10 cellular contexts compared by ENCODE assay signal in genomic region chr2:43199492-43200481, GRCh38. TPM values are rescaled to one million over a fixed set of nuclear protein-coding genes. Genes with fewer than 3 reads are reported as not detected.
A peak's percentile ranks its signal among the peaks of the same experiment; 100 is the strongest.
DNase-seq lines count a peak whose midpoint lies in the region; ATAC-seq and TF ChIP-seq lines count a peak whose summit lies in the region.
"Had no signal": no experiment of that assay in that cellular context is flagged by ENCODE, and none has a peak within 500 bp of the region (broad histone marks: within the 10 kb centered on the region; RNA-seq: fewer than 3 reads in every experiment).

No MANE protein-coding gene starts in this region.

- no peaks in the 10 kb centered on the region for H3K27me3 Mint-ChIP-seq in progenitor cell of endocrine pancreas
- H3K27me3 Mint-ChIP-seq: effector memory CD8-positive, alpha-beta T cell had no signal

- H3K27ac ChIP-seq in hepatocyte, result peak overlapping the region; percentile 93
- H3K27ac ChIP-seq: C4-2B had no signal

- no peaks in the 10 kb centered on the region for H3K27me3 ChIP-seq in hepatocyte

- no peaks in the 10 kb centered on the region for H3K9me2 ChIP-seq in hepatocyte (replicated peaks; ENCODE audit: insufficient read depth)

- DNase-seq in Daoy (ENCODE audit: low read depth), result peak; percentile 80
- DNase-seq in NCI-H146 (lab: John Stamatoyannopoulos, UW), result peak; percentile 60
- DNase-seq in hepatocyte (ENCODE audit: low spot score), result peak; percentile 85
- DNase-seq in progenitor cell of endocrine pancreas (ENCODE audit: low spot score, unreplicated experiment), result no peak
- no peak for DNase-seq in NCI-H1105 treated with DMSO at 0.1 percent for 48 hours (lab: John Stamatoyannopoulos, UW)
- no peak for DNase-seq in NCI-H2227 (lab: John Stamatoyannopoulos, UW; ENCODE audit: unreplicated experiment)
- DNase-seq in cerebellar cortex (ENCODE audit: low spot score), result no peak
- DNase-seq: effector memory CD8-positive, alpha-beta T cell had no signal

- WGBS in hepatocyte (ENCODE audit: low lambda C conversion rate, missing lambda C conversion rate), result 75% methylated on average over 15 of the region's 16 CpGs

- H3K9me3 ChIP-seq in hepatocyte (ENCODE audit: low read depth), result no peaks in the 10 kb centered on the region

- no peaks in the 10 kb centered on the region for H3K79me2 ChIP-seq in hepatocyte

- H3K27ac Mint-ChIP-seq in progenitor cell of endocrine pancreas, result peak overlapping the region; percentile 45

- no peaks in the 10 kb centered on the region for H3K36me3 Mint-ChIP-seq in progenitor cell of endocrine pancreas (ENCODE audit: insufficient read depth)

- no peak overlapping the region for H3K4me3 Mint-ChIP-seq in progenitor cell of endocrine pancreas (ENCODE audit: low read depth)
- H3K4me3 Mint-ChIP-seq: effector memory CD8-positive, alpha-beta T cell had no signal

- no peak overlapping the region for H2AFZ ChIP-seq in hepatocyte

- H3K9me3 Mint-ChIP-seq in progenitor cell of endocrine pancreas (ENCODE audit: low read depth), result no peaks in the 10 kb centered on the region

- H4K20me1 ChIP-seq in hepatocyte (ENCODE audit: insufficient read depth, poor library complexity, severe bottlenecking), result no peaks in the 10 kb centered on the region

- no peak overlapping the region for H3K4me3 ChIP-seq in hepatocyte

- peaks cover 24% of the 10 kb centered on the region for H3K4me1 ChIP-seq in hepatocyte (ENCODE audit: insufficient read depth)

- ATAC-seq in HG03280 (IDR thresholded peaks at IDR 0.05; ENCODE audit: unreplicated experiment), result no peak
- ATAC-seq: effector memory CD8-positive, alpha-beta T cell had no signal

- peaks cover 14% of the 10 kb centered on the region for H3K4me1 Mint-ChIP-seq in progenitor cell of endocrine pancreas (ENCODE audit: low read depth)

- H3K36me3 ChIP-seq in hepatocyte (replicated peaks; ENCODE audit: insufficient read depth, low read depth), result no peaks in the 10 kb centered on the region

- TF ChIP-seq CTCF in hepatocyte (IDR thresholded peaks at IDR 0.05; ENCODE audit: poor library complexity) (no peak), progenitor cell of endocrine pancreas (IDR thresholded peaks at IDR 0.05; ENCODE audit: unreplicated experiment) (no peak)

- no peak overlapping the region for H3K4me2 ChIP-seq in hepatocyte

RNA-seq across cellular contexts. Expression of gene ZFP36L2, which starts 26.6 kb away (rescaled TPM):
- total RNA-seq in Daoy (2014; rRNA removed; shearing (Covaris generic)), result 2.3 and 4.1 TPM in 2 replicates
- total RNA-seq in hepatocyte, result 77.6 and 85.1 TPM in 2 replicates
- polyA plus RNA-seq in hepatocyte, result 266 and 285 TPM in 2 replicates
- 213 and 222 TPM in 2 replicates for total RNA-seq in progenitor cell of endocrine pancreas

Comparison
In these comparisons a context has a peak if more than half of its experiments do, and no peak if none do; other contexts are left out.
1. DNase-seq: peak in Daoy (single experiment), NCI-H146 (single experiment) and hepatocyte (single experiment); none in progenitor cell of endocrine pancreas (single experiment), NCI-H1105 treated with DMSO at 0.1 percent for 48 hours (single experiment), NCI-H2227 (single experiment) and cerebellar cortex (single experiment).
2. RNA of gene ZFP36L2, which starts 26.6 kb away (total RNA-seq): 213 to 222 TPM in progenitor cell of endocrine pancreas and 77.6 to 85.1 TPM in hepatocyte; 2.3 to 4.1 TPM in Daoy; every median in the first group is over 10 times any median in the second.